Comparison of ENCODE assay signal across 10 cellular contexts in genomic region chr19:39083983-39084731, GRCh38. TPM values are rescaled to one million over a fixed set of nuclear protein-coding genes. Genes with fewer than 3 reads are reported as not detected.
A peak's percentile ranks its signal among the peaks of the same experiment; 100 is the strongest.
DNase-seq lines count a peak whose midpoint lies in the region; ATAC-seq and TF ChIP-seq lines count a peak whose summit lies in the region.
"Had no signal": no experiment of that assay in that cellular context is flagged by ENCODE, and none has a peak within 500 bp of the region (broad histone marks: within the 10 kb centered on the region; RNA-seq: fewer than 3 reads in every experiment).

TSS of gene ACP7 (plus strand) at chr19:39084368. CDS start at chr19:39085270, 902 bp downstream.

- DNase-seq in activated effector memory CD4-positive, alpha-beta T cell treated with anti-CD3 and anti-CD28 coated beads, Interleukin-2, amount 50 U/mL, for 16 hours: peak; percentile 68
- no peak for DNase-seq in foreskin keratinocyte
- peak; percentile 6 for DNase-seq in stimulated activated CD8-positive, alpha-beta memory T cell treated with anti-CD3 and anti-CD28 coated beads, Interleukin-12 subunit alpha, Interleukin-12 subunit beta, amount 100 ng/mL, for 4 hours (ENCODE audit: low read depth)
- no peak for DNase-seq in uterus
- no peak for DNase-seq in GM19240 (ENCODE audit: insufficient read length, low spot score)
- no peak for DNase-seq in MG63
- no peak for DNase-seq in ACHN
- DNase-seq: activated B cell treated with CpG ODN at 0.5 μM for 24 hours had no signal

- H3K9ac ChIP-seq in HUES48 (ENCODE audit: low read depth, low read length): no peak within 1 kb of the TSS
- H3K9ac ChIP-seq: KMS-11 had no signal

- H3K36me3 ChIP-seq in HUES48 (ENCODE audit: control insufficient read depth, insufficient read depth, low read length) (no peaks in the 10 kb centered on the region), uterus (no peaks in the 10 kb centered on the region), MG63 (no peaks in the 10 kb centered on the region)

- ATAC-seq in foreskin keratinocyte: peak; percentile 51

- no peak for TF ChIP-seq POLR2A in uterus (IDR thresholded peaks at IDR 0.05)

- in situ Hi-C loops in ACHN (cut with HindIII; ENCODE audit: low pct_ligation_motif_present, low pct_unique_long_range_greater_than_20kb, low sequenced_read_pairs): no loop called here

- no peak within 1 kb of the TSS for H3K27ac ChIP-seq in HUES48 (ENCODE audit: low read depth, low read length)
- H3K27ac ChIP-seq in foreskin keratinocyte: peak within 1 kb of the TSS; percentile 44
- H3K27ac ChIP-seq in uterus: no peak within 1 kb of the TSS
- H3K27ac ChIP-seq: KMS-11 had no signal

- TF ChIP-seq CTCF in foreskin keratinocyte (conservative IDR thresholded peaks at IDR 0.05) (no peak), uterus (IDR thresholded peaks at IDR 0.05) (no peak)

- H3K27me3 ChIP-seq in HUES48 (ENCODE audit: control insufficient read depth, insufficient read depth, low read length) (peaks cover 40% of the 10 kb centered on the region), foreskin keratinocyte (no peaks in the 10 kb centered on the region), uterus (peaks cover 0 to 15% of the 10 kb centered on the region in 2 donors), MG63 (no peaks in the 10 kb centered on the region)

- peak within 1 kb of the TSS; percentile 68 for H3K4me3 ChIP-seq in HUES48 (ENCODE audit: low read depth, low read length)
- H3K4me3 ChIP-seq in uterus: no peak within 1 kb of the TSS
- no peak within 1 kb of the TSS for H3K4me3 ChIP-seq in MG63

- peaks cover 12% of the 10 kb centered on the region for H3K4me1 ChIP-seq in HUES48 (ENCODE audit: control insufficient read depth, insufficient read depth, low read length)
- H3K4me1 ChIP-seq in foreskin keratinocyte: peaks cover 6% of the 10 kb centered on the region
- peaks cover 0 to 9% of the 10 kb centered on the region in 2 donors for H3K4me1 ChIP-seq in uterus

- H3K9me3 ChIP-seq in HUES48 (ENCODE audit: control insufficient read depth, insufficient read depth, low read length) (no peaks in the 10 kb centered on the region), uterus (no peaks in the 10 kb centered on the region), MG63 (no peaks in the 10 kb centered on the region)

- intact Hi-C loops in uterus (cut with DNase I; ENCODE audit: low total_unique reads): no loop called here

RNA-seq across cellular contexts. Expression of gene ACP7, which starts in this region (rescaled TPM):
- total RNA-seq in foreskin keratinocyte (0.92 and 1.5 TPM in 2 replicates), uterus (under 1 TPM in 1 of 4 donors, not detected in 3; 0.55 TPM)
- polyA plus RNA-seq in foreskin keratinocyte: 0.81 and 0.97 TPM in 2 replicates
- total RNA-seq in MG63 (2014; rRNA removed; shearing (Covaris generic); ENCODE audit: low replicate concordance): not detected in 2 replicates
- total RNA-seq: activated B cell treated with CpG ODN at 0.5 μM for 24 hours had no signal

Comparison
In these comparisons a context has a peak if more than half of its experiments do, and no peak if none do; other contexts are left out.
1. DNase-seq: peak in activated effector memory CD4-positive, alpha-beta T cell treated with anti-CD3 and anti-CD28 coated beads, Interleukin-2, amount 50 U/mL, for 16 hours (single experiment) and stimulated activated CD8-positive, alpha-beta memory T cell treated with anti-CD3 and anti-CD28 coated beads, Interleukin-12 subunit alpha, Interleukin-12 subunit beta, amount 100 ng/mL, for 4 hours (single experiment); none in foreskin keratinocyte (0 of 2), uterus (0 of 2), GM19240 (single experiment), MG63 (single experiment) and ACHN (single experiment).